In the genomic region with DNA sequence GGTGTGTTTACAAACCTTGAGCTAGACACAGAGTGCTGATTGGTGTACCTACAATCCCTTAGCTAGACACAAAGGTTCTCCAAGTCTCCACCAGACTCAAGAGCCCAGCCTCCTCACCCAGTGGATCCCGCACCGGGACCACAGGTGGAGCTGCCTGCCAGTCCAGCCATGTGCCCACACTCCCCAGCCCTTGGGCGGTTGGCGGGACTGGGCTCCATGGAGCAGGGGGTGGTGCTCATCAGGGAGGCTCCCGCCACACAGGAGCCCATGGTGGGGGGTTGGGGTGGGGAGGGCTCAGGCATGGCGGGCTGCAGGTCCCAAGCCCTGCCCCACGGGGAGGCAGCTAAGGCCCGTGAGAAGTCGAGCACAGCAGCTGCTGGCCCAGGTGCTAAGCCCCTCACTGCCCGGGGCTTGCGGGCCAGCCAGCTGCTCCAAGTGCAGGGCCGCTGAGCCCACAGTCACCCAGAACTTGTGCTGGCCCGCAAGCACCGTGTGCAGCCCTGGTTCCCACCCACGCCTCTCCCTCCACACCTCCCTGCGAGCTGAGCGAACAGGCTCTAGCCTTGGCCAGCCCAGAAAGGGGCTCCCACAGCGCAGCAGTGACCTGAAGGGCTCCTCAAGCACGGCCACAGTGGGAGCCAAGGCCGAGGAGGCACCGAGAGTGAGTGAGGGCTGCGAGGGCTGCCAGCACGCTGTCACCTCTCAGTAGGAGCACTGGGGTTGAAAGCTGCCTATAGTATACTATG, we compare ENCODE assay signal across 31 cellular contexts. TPM values are rescaled to one million over a fixed set of nuclear protein-coding genes. Genes with fewer than 3 reads are reported as not detected.
DNase-seq lines count a peak whose midpoint lies in the region; ATAC-seq, FAIRE-seq and TF ChIP-seq lines count a peak whose summit lies in the region.
"Had no signal": no experiment of that assay in that cellular context is flagged by ENCODE, and none has a peak within 500 bp of the region (broad histone marks: within the 10 kb centered on the region; RNA-seq: fewer than 3 reads in every experiment).

No MANE protein-coding gene starts in this region.

- H3K79me1 ChIP-seq in neuronal stem cell (ENCODE audit: low read depth, low read length), result no peaks in the 10 kb centered on the region

- no peak overlapping the region for H2BK15ac ChIP-seq in neuronal stem cell (ENCODE audit: low read length)

- peaks cover 19% of the 10 kb centered on the region for H3K27me3 Mint-ChIP-seq in stimulated activated naive CD8-positive, alpha-beta T cell treated with anti-CD3 and anti-CD28 coated beads, Interleukin-15, amount 100 ng/mL, for 72 hours

- H2AK5ac ChIP-seq in neuronal stem cell (ENCODE audit: low read depth, low read length), result no peak overlapping the region

- ATAC-seq in stimulated activated naive CD8-positive, alpha-beta T cell treated with anti-CD3 and anti-CD28 coated beads, Interleukin-15, amount 100 ng/mL, for 72 hours, result peak; percentile 67
- no peak for ATAC-seq in stimulated activated naive CD8-positive, alpha-beta T cell treated with anti-CD3 and anti-CD28 coated beads, Interleukin-15, Interleukin-2, amounts not matched to agents 100 U/mL and 50 U/mL, for 24 hours
- ATAC-seq: GM12878 had no signal

- H3K4me3 Mint-ChIP-seq in stimulated activated naive CD8-positive, alpha-beta T cell treated with anti-CD3 and anti-CD28 coated beads, Interleukin-15, amount 100 ng/mL, for 72 hours, result no peak overlapping the region
- H3K4me3 Mint-ChIP-seq: CD14-positive monocyte; CD4-positive, alpha-beta memory T cell; CD4-positive, CD25-positive, alpha-beta regulatory T cell; CD8-positive, alpha-beta memory T cell had no signal

- TF ChIP-seq CTCF in spleen (IDR thresholded peaks at IDR 0.05 in 8 of 11, conservative IDR thresholded peaks at IDR 0.05 in 3 of 11), result no peak

- peaks cover 3% of the 10 kb centered on the region for H3K4me1 Mint-ChIP-seq in stimulated activated naive CD8-positive, alpha-beta T cell treated with anti-CD3 and anti-CD28 coated beads, Interleukin-15, amount 100 ng/mL, for 72 hours

- H3K4ac ChIP-seq in neuronal stem cell (ENCODE audit: low read length), result no peak overlapping the region

- H3K27ac ChIP-seq in neuronal stem cell (replicated peaks; ENCODE audit: low read length), result no peak overlapping the region
- H3K27ac ChIP-seq in spleen, result no peak overlapping the region
- H3K27ac ChIP-seq: BLaER1 had no signal

- H3K23ac ChIP-seq in neuronal stem cell (ENCODE audit: low read depth, low read length, poor library complexity), result no peak overlapping the region

- H3K9ac ChIP-seq in neuronal stem cell (ENCODE audit: low read depth, low read length, poor library complexity), result no peak overlapping the region
- H3K9ac ChIP-seq: BLaER1 had no signal

- no peaks in the 10 kb centered on the region for H3K4me1 ChIP-seq in neuronal stem cell (ENCODE audit: control insufficient read depth in 2 of 2, insufficient read depth in 1 of 2, low read depth in 1 of 2, low read length in 2 of 2)
- H3K4me1 ChIP-seq in spleen, result peaks cover 0 to 2% (median under 1%) of the 10 kb centered on the region in 6 donors
- H3K4me1 ChIP-seq: BE2C, BLaER1 had no signal

- no peak overlapping the region for H3K4me2 ChIP-seq in neuronal stem cell (ENCODE audit: insufficient read depth, low read length, poor library complexity, severe bottlenecking)
- H3K4me2 ChIP-seq: BLaER1 had no signal

- no peak for TF ChIP-seq POLR2A in spleen (IDR thresholded peaks at IDR 0.05)

- no peak overlapping the region for H2BK5ac ChIP-seq in neuronal stem cell (ENCODE audit: low read length)

- H2BK120ac ChIP-seq in neuronal stem cell (ENCODE audit: low read depth, low read length), result no peak overlapping the region

- H3K9me3 Mint-ChIP-seq in stimulated activated naive CD8-positive, alpha-beta T cell treated with anti-CD3 and anti-CD28 coated beads, Interleukin-15, amount 100 ng/mL, for 72 hours, result peaks cover 6 to 17% of the 10 kb centered on the region in 2 donors

- peak overlapping the region; percentile 58 for H3K18ac ChIP-seq in neuronal stem cell (ENCODE audit: low read length)

- FAIRE-seq in GM19239 (lab: Jason Lieb, UNC), result no peak
- FAIRE-seq: A204.1, GM12878, GM12892, GM18507 had no signal

- no peak overlapping the region for H4K8ac ChIP-seq in neuronal stem cell (ENCODE audit: low read depth, low read length)

- intact Hi-C loops in spleen (cut with DNase I; ENCODE audit: low total_unique reads), result no loop called here

- no peak overlapping the region for H2BK12ac ChIP-seq in neuronal stem cell (ENCODE audit: low read length)

- no peaks in the 10 kb centered on the region for H3K27me3 ChIP-seq in neuronal stem cell (ENCODE audit: control insufficient read depth in 3 of 3, insufficient read depth in 3 of 3, low read depth in 1 of 3, low read length in 3 of 3)
- H3K27me3 ChIP-seq in spleen (replicated peaks in 1 of 7), result peaks cover 0 to 7% (median 0%) of the 10 kb centered on the region in 7 donors
- H3K27me3 ChIP-seq: BLaER1 had no signal

- H3K4me3 ChIP-seq in neuronal stem cell (ENCODE audit: low read length in 2 of 2) (no peak overlapping the region), spleen (no peak overlapping the region)
- H3K4me3 ChIP-seq: BLaER1, GM12878 had no signal

- DNase-seq in stimulated activated naive CD8-positive, alpha-beta T cell treated with anti-CD3 and anti-CD28 coated beads, Interleukin-15, amount 100 ng/mL, for 72 hours, result no peak
- DNase-seq in stimulated activated naive CD8-positive, alpha-beta T cell treated with anti-CD3 and anti-CD28 coated beads, Interleukin-15, Interleukin-2, amounts not matched to agents 100 U/mL and 50 U/mL, for 24 hours, result no peak
- DNase-seq in neuronal stem cell (ENCODE audit: low spot score) (no peak), spleen (peak; percentile 70), GM19239 (ENCODE audit: insufficient read length, low spot score) (no peak), NCI-H1694 (lab: John Stamatoyannopoulos, UW) (no peak)
- DNase-seq: 8988T; ACHN; BE2C; C1 segment of cervical spinal cord; CD4-positive, alpha-beta memory T cell; CD4-positive, CD25-positive, alpha-beta regulatory T cell; CD8-positive, alpha-beta memory T cell; COR-L47; DMS 273 treated with DMSO at 0.1 percent for 48 hours; DMS153; DMS53; DMS79; DND-41; EL; GDM1 had no signal

- H3K9me3 ChIP-seq in neuronal stem cell (replicated peaks in 1 of 2; ENCODE audit: control insufficient read depth in 2 of 2, insufficient read depth in 1 of 2, low read depth in 1 of 2, low read length in 2 of 2) (peaks cover 0 to 2% of the 10 kb centered on the region in 2 donors), spleen (peaks cover 0 to 11% (median 0%) of the 10 kb centered on the region in 8 donors)
- H3K9me3 ChIP-seq: BE2C, BLaER1 had no signal

- H3K36me3 ChIP-seq in neuronal stem cell (replicated peaks in 1 of 2; ENCODE audit: control insufficient read depth in 2 of 2, insufficient read depth in 2 of 2, low read length in 2 of 2) (no peaks in the 10 kb centered on the region), spleen (no peaks in the 10 kb centered on the region)
- H3K36me3 ChIP-seq: BE2C, BLaER1 had no signal

- WGBS in neuronal stem cell (ENCODE audit: extremely low coverage in 2 of 2, insufficient read length in 2 of 2, insufficient replicate concordance in 1 of 2), 2 donors, result no CpG with 5 or more reads among the region's 23 CpGs
- 91 to 98% (median 93%) methylated on average over 12 to 23 of the region's 23 CpGs for WGBS in spleen, 5 donors

- no peak overlapping the region for H4K91ac ChIP-seq in neuronal stem cell (ENCODE audit: low read depth, low read length, poor library complexity)

- no peak overlapping the region for H3K27ac Mint-ChIP-seq in stimulated activated naive CD8-positive, alpha-beta T cell treated with anti-CD3 and anti-CD28 coated beads, Interleukin-15, amount 100 ng/mL, for 72 hours
- H3K27ac Mint-ChIP-seq: CD4-positive, alpha-beta memory T cell; CD4-positive, CD25-positive, alpha-beta regulatory T cell; CD8-positive, alpha-beta memory T cell had no signal

- no peak overlapping the region for H2AFZ ChIP-seq in neuronal stem cell (ENCODE audit: low read length)

- H3K14ac ChIP-seq in neuronal stem cell (ENCODE audit: low read length), result no peak overlapping the region

RNA-seq across cellular contexts. Expression of a gene that starts 43.7 kb away (rescaled TPM):
- not detected for polyA plus RNA-seq in neuronal stem cell (2013, experiment 1 of 2)
- not detected for polyA plus RNA-seq in neuronal stem cell (2013, experiment 2 of 2)
- total RNA-seq in spleen, result 1 to 10 TPM in 2 of 7 donors, under 1 TPM in 5; 0.13 to 4.3 (median 0.23) TPM
- under 1 TPM; 0.08 to 0.42 (median 0.13) TPM for polyA plus RNA-seq in spleen
- total RNA-seq: A673; CD4-positive, CD25-positive, alpha-beta regulatory T cell; CD8-positive, alpha-beta memory T cell; Daoy; G401 had no signal
- polyA plus RNA-seq: AG04450; CD14-positive monocyte; CD8-positive, alpha-beta memory T cell had no signal
